13 cellular contexts compared by ENCODE assay signal in the genomic region with DNA sequence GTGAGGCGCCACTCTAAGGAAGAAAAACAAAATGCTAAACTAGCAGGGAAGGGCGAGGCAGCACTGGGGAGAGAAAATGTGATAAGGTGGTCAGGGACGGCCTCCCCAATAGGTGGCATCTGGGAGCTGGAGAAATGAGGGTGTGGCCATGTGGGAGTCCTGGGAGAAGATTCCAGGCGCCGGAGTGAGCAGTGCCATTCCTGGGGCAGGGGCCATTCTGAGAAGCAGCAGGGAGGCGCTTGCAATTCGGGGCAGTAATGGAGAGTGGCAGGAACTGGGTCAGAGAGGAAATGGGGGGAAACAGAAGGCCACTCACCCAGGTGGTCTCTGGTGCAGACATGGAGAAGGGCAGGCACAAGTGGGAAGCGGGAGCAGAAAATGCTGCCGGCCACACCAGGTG.
DNase-seq lines count a peak whose midpoint lies in the region; ATAC-seq and TF ChIP-seq lines count a peak whose summit lies in the region.
"Had no signal": no experiment of that assay in that cellular context is flagged by ENCODE, and none has a peak within 500 bp of the region (broad histone marks: within the 10 kb centered on the region; RNA-seq: fewer than 3 reads in every experiment).

No MANE protein-coding gene starts in this region.

- H2BK120ac ChIP-seq in H9 (ENCODE audit: low read depth, low read length, poor library complexity, severe bottlenecking): no peak overlapping the region

- H2AFZ ChIP-seq in H9 (ENCODE audit: low read length): no peak overlapping the region

- H3K56ac ChIP-seq in H9 (ENCODE audit: insufficient read length, low read depth, low read length): no peak overlapping the region

- no peak overlapping the region for H2BK20ac ChIP-seq in H9 (ENCODE audit: low read depth, low read length, poor library complexity, severe bottlenecking)

- DNase-seq in H9: peak; percentile 76
- peak; percentile 20 for DNase-seq in NT2/D1 (ENCODE audit: low read depth, low spot score)
- peak in 1 of 2 donors; percentile 28 for DNase-seq in heart right ventricle
- DNase-seq in omental fat pad (ENCODE audit: low spot score): no peak
- no peak for DNase-seq in T-helper 17 cell
- DNase-seq in stimulated activated CD4-positive, alpha-beta T cell treated with anti-CD3 and anti-CD28 coated beads, Interleukin-4, amount 100 ng/mL, for 24 hours: no peak
- DNase-seq in GM10266 (ENCODE audit: extremely low spot score): no peak
- DNase-seq: activated T-cell treated with anti-CD3 and anti-CD28 coated beads, Interleukin-2, amount 50 U/mL, for 1 hour; naive B cell; SHP77 had no signal

- H3K9me3 ChIP-seq in H9 (ENCODE audit: control insufficient read depth, low read depth, low read length): no peaks in the 10 kb centered on the region
- H3K9me3 ChIP-seq in NT2/D1 (ENCODE audit: insufficient read depth, low read length): no peaks in the 10 kb centered on the region
- peaks cover 0 to 3% (median 0%) of the 10 kb centered on the region in 11 donors for H3K9me3 ChIP-seq in heart right ventricle
- no peaks in the 10 kb centered on the region for H3K9me3 ChIP-seq in T-helper 17 cell (ENCODE audit: control insufficient read depth, low read length, poor library complexity, severe bottlenecking)
- H3K9me3 ChIP-seq: ascending aorta had no signal

- no peak overlapping the region for H3K4ac ChIP-seq in H9 (ENCODE audit: low read depth, low read length)

- no peaks in the 10 kb centered on the region for H3K79me2 ChIP-seq in H9 (ENCODE audit: insufficient read depth, low read length)

- no peaks in the 10 kb centered on the region for H3K27me3 ChIP-seq in H9 (ENCODE audit: insufficient read depth, low read length)
- H3K27me3 ChIP-seq in NT2/D1 (ENCODE audit: insufficient read depth, insufficient read length): no peaks in the 10 kb centered on the region
- no peaks in the 10 kb centered on the region for H3K27me3 ChIP-seq in heart right ventricle
- H3K27me3 ChIP-seq: ascending aorta had no signal

- no peak overlapping the region for H2BK5ac ChIP-seq in H9 (ENCODE audit: insufficient read length, low read length)

- H3K36me3 Mint-ChIP-seq in H9 (ENCODE audit: insufficient read depth in 1 of 3, low read depth in 3 of 3) (no peaks in the 10 kb centered on the region), T-helper 17 cell (ENCODE audit: low read depth) (peaks cover 2% of the 10 kb centered on the region)
- H3K36me3 Mint-ChIP-seq: CD8-positive, alpha-beta T cell; naive B cell had no signal

- no peak overlapping the region for H4K91ac ChIP-seq in H9 (ENCODE audit: insufficient read length, low read depth, low read length)

- no peaks in the 10 kb centered on the region for H3K23me2 ChIP-seq in H9 (ENCODE audit: insufficient read length, low read depth, low read length, poor library complexity, severe bottlenecking)

- H4K8ac ChIP-seq in H9 (replicated peaks; ENCODE audit: insufficient read length, low read depth, low read length): no peak overlapping the region

- H3K4me2 ChIP-seq in H9 (ENCODE audit: insufficient read depth, insufficient read length, low read length): no peak overlapping the region

- H3K4me1 ChIP-seq in H9 (ENCODE audit: insufficient read depth, low read length) (no peaks in the 10 kb centered on the region), NT2/D1 (ENCODE audit: insufficient read depth, insufficient read length) (peaks cover 3% of the 10 kb centered on the region), heart right ventricle (peaks cover 4 to 27% (median 14%) of the 10 kb centered on the region in 9 donors)

- H3K27me3 Mint-ChIP-seq in H9 (ENCODE audit: low read depth): peaks cover 7% of the 10 kb centered on the region; the same call in 1 of the 2 replicates
- H3K27me3 Mint-ChIP-seq in T-helper 17 cell: peaks cover 15% of the 10 kb centered on the region

- no peak overlapping the region for H4K5ac ChIP-seq in H9 (ENCODE audit: insufficient read length, low read depth, low read length)

- ATAC-seq in heart right ventricle (peak; percentile 37 to 90 (median 78)), omental fat pad (ENCODE audit: low FRiP score) (peak; percentile 59), T-helper 17 cell (no peak), GM21737 (IDR thresholded peaks at IDR 0.05; ENCODE audit: unreplicated experiment) (no peak)
- ATAC-seq: CD8-positive, alpha-beta T cell had no signal

- H3K27ac ChIP-seq in H9 (ENCODE audit: insufficient read length, low read depth, low read length) (no peak overlapping the region), heart right ventricle (peak overlapping the region in 9 of 10 donors; percentile 2 to 82 (median 70))

- no peak overlapping the region for H3K9ac ChIP-seq in H9 (ENCODE audit: extremely low read depth, insufficient read length, low read length)
- no peak overlapping the region for H3K9ac ChIP-seq in NT2/D1 (ENCODE audit: insufficient read length, low read depth)

- TF ChIP-seq CTCF in H9 (conservative IDR thresholded peaks at IDR 0.05) (peak; percentile 52), heart right ventricle (IDR thresholded peaks at IDR 0.05) (peak in 6 of 9 donors; percentile 11 to 43 (median 30)), omental fat pad (IDR thresholded peaks at IDR 0.05) (no peak), GM10266 (IDR thresholded peaks at IDR 0.05; ENCODE audit: control insufficient read depth, insufficient read depth, low read depth, missing control alignments) (no peak)

- no peak overlapping the region for H3K4me3 Mint-ChIP-seq in H9
- H3K4me3 Mint-ChIP-seq in T-helper 17 cell: no peak overlapping the region
- H3K4me3 Mint-ChIP-seq: CD8-positive, alpha-beta T cell; naive B cell had no signal

- no peak overlapping the region for H3T11ph ChIP-seq in H9 (ENCODE audit: low read length)

- H2AK5ac ChIP-seq in H9 (ENCODE audit: insufficient read length, low read length): no peak overlapping the region

- H3K4me1 Mint-ChIP-seq in H9: peaks cover 7 to 8% of the 10 kb centered on the region in 2 experiments; a peak in 3 of 4 replicates
- H3K4me1 Mint-ChIP-seq in T-helper 17 cell: peaks cover 2% of the 10 kb centered on the region

- H3K23ac ChIP-seq in H9 (ENCODE audit: insufficient read length, low read depth, low read length): no peak overlapping the region

- H3K27ac Mint-ChIP-seq in H9 (no peak overlapping the region; a peak in 1 of 7 replicates), T-helper 17 cell (no peak overlapping the region)
- H3K27ac Mint-ChIP-seq: CD8-positive, alpha-beta T cell; naive B cell had no signal

- no peaks in the 10 kb centered on the region for H3K79me1 ChIP-seq in H9 (ENCODE audit: insufficient read depth, low read depth, low read length, poor library complexity, severe bottlenecking)

- no CpG with 5 or more reads among the region's 9 CpGs for WGBS in H9 (ENCODE audit: extremely low coverage, insufficient read length, low lambda C conversion rate)
- 59 to 63% methylated on average over 9 of the region's 9 CpGs for WGBS in heart right ventricle, 2 donors

- no peak overlapping the region for H3K18ac ChIP-seq in H9 (ENCODE audit: insufficient read length, low read depth, low read length)

- H2BK15ac ChIP-seq in H9 (ENCODE audit: low read depth, low read length): no peak overlapping the region

- H3K14ac ChIP-seq in H9 (ENCODE audit: insufficient read depth, low read length): no peak overlapping the region

- intact Hi-C loops in heart right ventricle (cut with DNase I): loop anchor here in 2 of 10 donors (5.0 to 10.0 kb wide), 2 partner anchors 113 to 161 kb away; partner anchors contain the start of gene VSTM4 (in 1 of the 2)

- H3K36me3 ChIP-seq in NT2/D1 (ENCODE audit: insufficient read depth, insufficient read length, low read length) (no peaks in the 10 kb centered on the region), heart right ventricle (no peaks in the 10 kb centered on the region)
- H3K36me3 ChIP-seq: ascending aorta had no signal

- H4K20me1 ChIP-seq in H9 (ENCODE audit: control insufficient read depth, insufficient read depth, insufficient read length): no peaks in the 10 kb centered on the region

- no peaks in the 10 kb centered on the region for H3K9me3 Mint-ChIP-seq in H9
- H3K9me3 Mint-ChIP-seq: CD8-positive, alpha-beta T cell had no signal

- H3K4me3 ChIP-seq in NT2/D1 (ENCODE audit: insufficient read length, low read depth) (no peak overlapping the region), heart right ventricle (no peak overlapping the region)
- H3K4me3 ChIP-seq: ascending aorta had no signal

- no peak overlapping the region for H2BK12ac ChIP-seq in H9 (ENCODE audit: insufficient read length, low read depth, low read length)

Comparison
In these comparisons a context has a peak if more than half of its experiments do, and no peak if none do; other contexts are left out.
1. DNase-seq: peak in H9 (single experiment) and NT2/D1 (single experiment); none in omental fat pad (single experiment), T-helper 17 cell (0 of 3), stimulated activated CD4-positive, alpha-beta T cell treated with anti-CD3 and anti-CD28 coated beads, Interleukin-4, amount 100 ng/mL, for 24 hours (single experiment) and GM10266 (single experiment).
2. CTCF ChIP-seq: peak in H9 (single experiment) and heart right ventricle (6 of 9); none in omental fat pad (0 of 3) and GM10266 (single experiment).
3. ATAC-seq: peak in heart right ventricle (8 of 8) and omental fat pad (single experiment); none in T-helper 17 cell (single experiment) and GM21737 (single experiment).